ENCODE assay signal across 39 cellular contexts in the genomic region with DNA sequence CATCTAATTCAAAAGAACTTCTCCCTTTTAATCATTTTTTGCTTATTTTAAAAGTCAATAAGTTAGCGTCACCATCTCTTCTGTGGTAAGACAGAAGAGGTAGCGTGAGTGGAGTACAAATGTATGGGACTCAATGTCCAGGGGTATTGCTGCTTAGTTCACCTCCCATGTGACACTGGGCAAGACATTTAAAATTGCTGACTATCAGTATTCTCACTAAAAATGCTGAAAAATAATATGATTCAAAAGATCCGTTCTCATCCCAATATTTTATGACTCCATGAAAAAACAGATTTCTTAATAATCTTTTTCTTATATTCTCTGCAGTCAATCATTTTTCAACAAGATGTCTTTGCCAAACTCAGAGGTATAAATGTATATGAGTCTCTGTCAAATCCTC.
"Had no signal": no experiment of that assay in that cellular context is flagged by ENCODE, and none has a peak within 500 bp of the region (broad histone marks: within the 10 kb centered on the region; RNA-seq: fewer than 3 reads in every experiment).

No MANE protein-coding gene starts in this region.

- H3K36me3 Mint-ChIP-seq: activated naive CD4-positive, alpha-beta T cell treated with anti-CD3 and anti-CD28 coated beads, Interleukin-2, amount 10 ng/mL, durations not matched to agents 7 days and 5 days; activated naive CD4-positive, alpha-beta T cell treated with anti-CD3 and anti-CD28 coated beads, Interleukin-2, amount 50 U/mL, for 24 hours; activated naive CD8-positive, alpha-beta T cell; activated naive CD8-positive, alpha-beta T cell treated with anti-CD3 and anti-CD28 coated beads for 36 hours; activated naive CD8-positive, alpha-beta T cell treated with anti-CD3 and anti-CD28 coated beads, Interleukin-2, amount 10 ng/mL, durations not matched to agents 7 days and 5 days; brain had no signal

- H3K27ac Mint-ChIP-seq: activated naive CD4-positive, alpha-beta T cell treated with anti-CD3 and anti-CD28 coated beads for 36 hours; activated naive CD4-positive, alpha-beta T cell treated with anti-CD3 and anti-CD28 coated beads, Interleukin-2, amount 10 ng/mL, durations not matched to agents 7 days and 5 days; activated naive CD4-positive, alpha-beta T cell treated with anti-CD3 and anti-CD28 coated beads, Interleukin-2, amount 50 U/mL, for 24 hours; activated naive CD4-positive, alpha-beta T cell treated with anti-CD3 and anti-CD28 coated beads, Interleukin-2, amount 50 U/mL, for 72 hours; activated naive CD8-positive, alpha-beta T cell; activated naive CD8-positive, alpha-beta T cell treated with anti-CD3 and anti-CD28 coated beads for 36 hours; activated naive CD8-positive, alpha-beta T cell treated with anti-CD3 and anti-CD28 coated beads, Interleukin-2, amount 10 ng/mL, durations not matched to agents 7 days and 5 days; activated naive CD8-positive, alpha-beta T cell treated with anti-CD3 and anti-CD28 coated beads, Interleukin-2, amount 50 U/mL, for 24 hours; activated T-cell treated with anti-CD3 and anti-CD28 coated beads, Interleukin-2, amount 50 U/mL, for 24 hours; activated T-cell treated with anti-CD3 and anti-CD28 coated beads, Interleukin-2, amount 50 U/mL, for 72 hours; activated T-helper 1 cell treated with anti-CD3 and anti-CD28 coated beads, Interleukin-12 subunit alpha, Interleukin-12 subunit beta, Interleukin-2, Interleukin-4 antibody, amounts not matched to agents 30 ng/mL and 10 ng/mL and 1 ng/mL, durations not matched to agents 14 hours and 24 hours and 36 hours; activated T-helper 17 cell treated with anti-CD3 and anti-CD28 coated beads, Interleukin-2, amount 50 U/mL, for 72 hours; activated T-helper 2 cell treated with anti-CD3 and anti-CD28 coated beads, Interferon-gamma antibody, Interleukin-2, Interleukin-4, amounts not matched to agents 10 μg/mL and 5 μg/mL and 100 μg/mL, durations not matched to agents 14 hours and 24 hours and 36 hours; brain had no signal

- H3K27me3 ChIP-seq: adrenal gland, ascending aorta, body of pancreas, brain microvascular endothelial cell, breast epithelium, cardiac muscle cell had no signal

- ATAC-seq: activated naive CD4-positive, alpha-beta T cell treated with anti-CD3 and anti-CD28 coated beads, Interleukin-2, amount 50 U/mL, for 72 hours; activated naive CD8-positive, alpha-beta T cell treated with anti-CD3 and anti-CD28 coated beads, Interleukin-2, amount 50 U/mL, for 24 hours; activated T-cell treated with anti-CD3 and anti-CD28 coated beads, Interleukin-2, amount 50 U/mL, for 4 hours; activated T-cell treated with anti-CD3 and anti-CD28 coated beads, Interleukin-2, amount 50 U/mL, for 72 hours; activated T-helper 17 cell treated with anti-CD3 and anti-CD28 coated beads, Interleukin-2, amount 50 U/mL, for 72 hours; body of pancreas had no signal

- H3K9me3 Mint-ChIP-seq: brain had no signal

- H3K27me3 Mint-ChIP-seq: activated naive CD4-positive, alpha-beta T cell treated with anti-CD3 and anti-CD28 coated beads, Interleukin-2, amount 10 ng/mL, durations not matched to agents 7 days and 5 days; activated naive CD4-positive, alpha-beta T cell treated with anti-CD3 and anti-CD28 coated beads, Interleukin-2, amount 50 U/mL, for 24 hours; activated naive CD8-positive, alpha-beta T cell; activated naive CD8-positive, alpha-beta T cell treated with anti-CD3 and anti-CD28 coated beads for 36 hours; activated naive CD8-positive, alpha-beta T cell treated with anti-CD3 and anti-CD28 coated beads, Interleukin-2, amount 10 ng/mL, durations not matched to agents 7 days and 5 days; activated naive CD8-positive, alpha-beta T cell treated with anti-CD3 and anti-CD28 coated beads, Interleukin-2, amount 50 U/mL, for 24 hours; activated T-cell treated with anti-CD3 and anti-CD28 coated beads, Interleukin-2, amount 50 U/mL, for 24 hours; activated T-helper 17 cell treated with anti-CD3 and anti-CD28 coated beads, Interleukin-2, amount 50 U/mL, for 72 hours; brain; central memory CD8-positive, alpha-beta T cell had no signal

- H3K4me1 Mint-ChIP-seq: activated naive CD4-positive, alpha-beta T cell treated with anti-CD3 and anti-CD28 coated beads, Interleukin-2, amount 10 ng/mL, durations not matched to agents 7 days and 5 days; activated naive CD4-positive, alpha-beta T cell treated with anti-CD3 and anti-CD28 coated beads, Interleukin-2, amount 50 U/mL, for 24 hours; activated naive CD8-positive, alpha-beta T cell treated with anti-CD3 and anti-CD28 coated beads for 36 hours; activated naive CD8-positive, alpha-beta T cell treated with anti-CD3 and anti-CD28 coated beads, Interleukin-2, amount 10 ng/mL, durations not matched to agents 7 days and 5 days; activated naive CD8-positive, alpha-beta T cell treated with anti-CD3 and anti-CD28 coated beads, Interleukin-2, amount 50 U/mL, for 24 hours; activated T-helper 17 cell treated with anti-CD3 and anti-CD28 coated beads, Interleukin-2, amount 50 U/mL, for 72 hours; central memory CD8-positive, alpha-beta T cell had no signal

- H3K4me3 ChIP-seq: adrenal gland, ascending aorta, body of pancreas, breast epithelium, cardiac muscle cell had no signal

- DNase-seq: activated effector memory CD4-positive, alpha-beta T cell treated with anti-CD3 and anti-CD28 coated beads, Interleukin-2, amount 50 U/mL, for 16 hours; activated effector memory CD4-positive, alpha-beta T cell treated with Interleukin-2 at 50 U/mL for 16 hours; activated gamma-delta T cell; activated gamma-delta T cell treated with Interleukin-2 at 50 U/mL for 16 hours; activated naive CD4-positive, alpha-beta T cell; activated naive CD4-positive, alpha-beta T cell treated with anti-CD3 and anti-CD28 coated beads for 36 hours; activated naive CD4-positive, alpha-beta T cell treated with anti-CD3 and anti-CD28 coated beads, Interleukin-2, amount 10 ng/mL, durations not matched to agents 7 days and 5 days; activated naive CD4-positive, alpha-beta T cell treated with anti-CD3 and anti-CD28 coated beads, Interleukin-2, amount 50 U/mL, for 16 hours; activated naive CD4-positive, alpha-beta T cell treated with Interleukin-2 at 50 U/mL for 16 hours; activated naive CD8-positive, alpha-beta T cell treated with anti-CD3 and anti-CD28 coated beads for 36 hours; activated naive CD8-positive, alpha-beta T cell treated with anti-CD3 and anti-CD28 coated beads, Interleukin-2, amount 10 ng/mL, durations not matched to agents 7 days and 5 days; activated naive CD8-positive, alpha-beta T cell treated with anti-CD3 and anti-CD28 coated beads, Interleukin-2, amount 50 U/mL, for 24 hours; activated T-cell treated with anti-CD3 and anti-CD28 coated beads, Interleukin-2, amount 50 U/mL, for 24 hours; activated T-cell treated with anti-CD3 and anti-CD28 coated beads, Interleukin-2, amount 50 U/mL, for 4 hours; activated T-cell treated with anti-CD3 and anti-CD28 coated beads, Interleukin-2, amount 50 U/mL, for 48 hours; activated T-cell treated with anti-CD3 and anti-CD28 coated beads, Interleukin-2, amount 50 U/mL, for 72 hours; adrenal gland; amniotic stem cell; amygdala; anterior cingulate cortex; aorta; body of pancreas; brain microvascular endothelial cell; caudate nucleus; central memory CD4-positive, alpha-beta T cell; cerebellar nuclear complex had no signal

- FAIRE-seq: astrocyte, bronchial epithelial cell had no signal

- H3K4me1 ChIP-seq: adrenal gland, ascending aorta, body of pancreas, breast epithelium had no signal

- H3K36me3 ChIP-seq: adrenal gland, ascending aorta, brain microvascular endothelial cell, breast epithelium, cardiac muscle cell had no signal

- H3K27ac ChIP-seq: adrenal gland, ascending aorta, body of pancreas, brain microvascular endothelial cell, breast epithelium, cardiac muscle cell had no signal

- H3K4me3 Mint-ChIP-seq: activated naive CD4-positive, alpha-beta T cell treated with anti-CD3 and anti-CD28 coated beads for 36 hours; activated naive CD4-positive, alpha-beta T cell treated with anti-CD3 and anti-CD28 coated beads, Interleukin-2, amount 10 ng/mL, durations not matched to agents 7 days and 5 days; activated naive CD4-positive, alpha-beta T cell treated with anti-CD3 and anti-CD28 coated beads, Interleukin-2, amount 50 U/mL, for 24 hours; activated naive CD8-positive, alpha-beta T cell; activated naive CD8-positive, alpha-beta T cell treated with anti-CD3 and anti-CD28 coated beads for 36 hours; activated naive CD8-positive, alpha-beta T cell treated with anti-CD3 and anti-CD28 coated beads, Interleukin-2, amount 10 ng/mL, durations not matched to agents 7 days and 5 days; activated naive CD8-positive, alpha-beta T cell treated with anti-CD3 and anti-CD28 coated beads, Interleukin-2, amount 50 U/mL, for 24 hours; activated T-cell treated with anti-CD3 and anti-CD28 coated beads, Interleukin-2, amount 50 U/mL, for 24 hours; activated T-cell treated with anti-CD3 and anti-CD28 coated beads, Interleukin-2, amount 50 U/mL, for 4 hours; activated T-cell treated with anti-CD3 and anti-CD28 coated beads, Interleukin-2, amount 50 U/mL, for 72 hours; activated T-helper 1 cell treated with anti-CD3 and anti-CD28 coated beads, Interleukin-12 subunit alpha, Interleukin-12 subunit beta, Interleukin-2, Interleukin-4 antibody, amounts not matched to agents 30 ng/mL and 10 ng/mL and 1 ng/mL, durations not matched to agents 14 hours and 24 hours and 36 hours; activated T-helper 17 cell treated with anti-CD3 and anti-CD28 coated beads, Interleukin-2, amount 50 U/mL, for 72 hours; brain; central memory CD8-positive, alpha-beta T cell had no signal

- H3K9me3 ChIP-seq: adrenal gland, ascending aorta, body of pancreas, breast epithelium had no signal
